ENCODE assay signal across 10 cellular contexts in the genomic region with DNA sequence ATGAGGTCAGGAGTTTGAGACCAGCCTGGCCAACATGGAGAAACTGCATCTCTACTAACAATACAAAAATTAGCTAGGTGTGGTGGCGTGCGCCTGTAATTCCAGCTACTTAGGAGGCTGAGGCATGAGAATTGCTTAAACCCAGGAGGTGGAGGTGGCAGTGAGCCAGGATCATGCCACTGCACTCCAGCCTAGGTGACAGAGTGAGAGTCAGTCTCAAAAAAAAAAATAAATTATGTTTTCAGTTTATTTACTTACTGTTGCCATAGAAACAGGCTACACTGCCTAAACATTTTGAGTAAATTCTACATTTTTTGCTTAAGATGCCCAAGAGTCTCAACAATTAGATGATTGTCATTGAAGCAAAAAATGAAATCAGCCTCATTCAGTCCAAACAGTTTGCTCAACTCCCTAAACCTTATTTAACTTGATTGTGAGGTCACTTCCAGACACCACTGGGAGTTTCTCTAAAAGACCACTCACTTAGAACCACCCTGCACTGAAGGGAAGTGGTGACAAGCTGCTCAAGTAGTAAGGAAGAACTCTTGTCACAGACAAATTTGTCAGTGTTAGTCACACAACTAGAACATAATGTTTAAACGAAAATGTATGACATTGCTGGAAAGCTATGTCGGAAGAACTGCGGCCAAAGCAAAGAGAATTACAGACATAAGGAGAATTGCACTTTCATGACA. TPM values are rescaled to one million over a fixed set of nuclear protein-coding genes. Genes with fewer than 3 reads are reported as not detected.
DNase-seq lines count a peak whose midpoint lies in the region; ATAC-seq and TF ChIP-seq lines count a peak whose summit lies in the region.
"Had no signal": no experiment of that assay in that cellular context is flagged by ENCODE, and none has a peak within 500 bp of the region (broad histone marks: within the 10 kb centered on the region; RNA-seq: fewer than 3 reads in every experiment).

No MANE protein-coding gene starts in this region.

- H3K9me3 ChIP-seq in mucosa of descending colon = no peaks in the 10 kb centered on the region
- no peaks in the 10 kb centered on the region for H3K9me3 ChIP-seq in colonic mucosa

- H3K27me3 ChIP-seq in colonic mucosa = no peaks in the 10 kb centered on the region

- H3K36me3 ChIP-seq in mucosa of descending colon (ENCODE audit: low read depth) (no peaks in the 10 kb centered on the region), colonic mucosa (no peaks in the 10 kb centered on the region)

- H3K36me3 Mint-ChIP-seq in effector memory CD8-positive, alpha-beta T cell (ENCODE audit: insufficient read depth) = no peaks in the 10 kb centered on the region
- H3K36me3 Mint-ChIP-seq: IgD-negative memory B cell had no signal

- peak; percentile 74 for ATAC-seq in effector memory CD8-positive, alpha-beta T cell (replicated peaks)
- peak; percentile 17 for ATAC-seq in mucosa of descending colon

- no peak overlapping the region for H3K27ac Mint-ChIP-seq in effector memory CD8-positive, alpha-beta T cell

- H3K27me3 Mint-ChIP-seq in effector memory CD8-positive, alpha-beta T cell = peaks cover 0 to 5% of the 10 kb centered on the region in 2 donors

- DNase-seq in AG09319 (ENCODE audit: extremely low read depth, low read depth) = peak; percentile 42
- peak; percentile 60 for DNase-seq in KBM-7
- no peak for DNase-seq in effector memory CD8-positive, alpha-beta T cell
- DNase-seq in mucosa of descending colon = no peak
- no peak for DNase-seq in T1000 (lab: John Stamatoyannopoulos, UW)
- no peak for DNase-seq in C1 segment of cervical spinal cord (lab: John Stamatoyannopoulos, UW)
- DNase-seq in colonic mucosa = no peak
- DNase-seq in substantia nigra (lab: John Stamatoyannopoulos, UW) = no peak

- no peak overlapping the region for H3K9ac ChIP-seq in colonic mucosa (ENCODE audit: low read depth in 2 of 2, low read length in 2 of 2)

- H3K4me3 ChIP-seq in mucosa of descending colon (no peak overlapping the region), colonic mucosa (no peak overlapping the region)

- H3K9me3 Mint-ChIP-seq in effector memory CD8-positive, alpha-beta T cell = peaks cover 0 to 3% of the 10 kb centered on the region in 2 donors

- H3K4me1 Mint-ChIP-seq in effector memory CD8-positive, alpha-beta T cell (ENCODE audit: low read depth in 2 of 2) = peaks cover 8 to 9% of the 10 kb centered on the region in 2 donors

- H3K27ac ChIP-seq in colonic mucosa = no peak overlapping the region
- no peak overlapping the region for H3K27ac ChIP-seq in substantia nigra (ENCODE audit: low read depth, low read length, poor library complexity, severe bottlenecking)
- H3K27ac ChIP-seq: RWPE1 had no signal

- H3K4me3 Mint-ChIP-seq in effector memory CD8-positive, alpha-beta T cell = no peak overlapping the region

- no peaks in the 10 kb centered on the region for H3K4me1 ChIP-seq in mucosa of descending colon (ENCODE audit: low read depth)
- no peaks in the 10 kb centered on the region for H3K4me1 ChIP-seq in colonic mucosa

- intact Hi-C loops in mucosa of descending colon (cut with DNase I, micrococcal nuclease) = no loop called here
- intact Hi-C loops in colonic mucosa (cut with DNase I) = no loop called here

- TF ChIP-seq CTCF in AG09319 (IDR thresholded peaks at IDR 0.05; ENCODE audit: low read depth, low read length) = no peak
- TF ChIP-seq CTCF in mucosa of descending colon (IDR thresholded peaks at IDR 0.05) = no peak
- no peak for TF ChIP-seq CTCF in colonic mucosa (IDR thresholded peaks at IDR 0.05)

- in situ Hi-C loops in KBM-7 (cut with MboI; ENCODE audit: low pct_unique_long_range_greater_than_20kb, low sequenced_read_pairs) = loop anchor here (25.0 kb wide), 1 partner anchor 511 kb away; no protein-coding TSS in a partner anchor

RNA-seq across cellular contexts. Expression of a gene that starts 9.8 kb away (rescaled TPM):
- total RNA-seq in mucosa of descending colon (10 to 100 TPM; 19.9 to 33.1 (median 21.4) TPM), colonic mucosa (10 to 100 TPM; 34.3 to 62.9 TPM)

Comparison
In these comparisons a context has a peak if more than half of its experiments do, and no peak if none do; other contexts are left out.
1. DNase-seq: peak in AG09319 (single experiment) and KBM-7 (single experiment); none in effector memory CD8-positive, alpha-beta T cell (0 of 3), mucosa of descending colon (0 of 3), T1000 (single experiment), C1 segment of cervical spinal cord (0 of 14), colonic mucosa (single experiment) and substantia nigra (0 of 49).